In genomic region chr17:69448431-69449102, GRCh38 we compare ENCODE assay signal across 11 cellular contexts.
A peak's percentile ranks its signal among the peaks of the same experiment; 100 is the strongest.
DNase-seq lines count a peak whose midpoint lies in the region; ATAC-seq and TF ChIP-seq lines count a peak whose summit lies in the region.
"Had no signal": no experiment of that assay in that cellular context is flagged by ENCODE, and none has a peak within 500 bp of the region (broad histone marks: within the 10 kb centered on the region; RNA-seq: fewer than 3 reads in every experiment).

No MANE protein-coding gene starts in this region.

- H3K36me3 ChIP-seq in parathyroid adenoma (ENCODE audit: control insufficient read depth, insufficient read depth, low read length) = no peaks in the 10 kb centered on the region

- peak overlapping the region; percentile 39 for H2AFZ ChIP-seq in parathyroid adenoma

- no peak for ATAC-seq in GM21723 (IDR thresholded peaks at IDR 0.05; ENCODE audit: unreplicated experiment)

- DNase-seq in ELF-1 (ENCODE audit: low read depth, low spot score) (peak; percentile 90), astrocyte of the hippocampus (ENCODE audit: low read depth, low spot score) (peak; percentile 82), iPS DF 4.7 (ENCODE audit: extremely low read depth, low spot score) (peak; percentile 92), GM19240 (ENCODE audit: insufficient read length, low spot score) (no peak), SIG-M5 treated with dmso at 0.1 percent for 504 hours (lab: John Stamatoyannopoulos, UW; ENCODE audit: unreplicated experiment) (no peak), NCI-H774 (lab: John Stamatoyannopoulos, UW) (no peak)
- DNase-seq: CD4-positive, alpha-beta T cell; KBM-7; OCI-M1 had no signal

- H3K27ac ChIP-seq in parathyroid adenoma = no peak overlapping the region

- TF ChIP-seq CTCF in parathyroid adenoma (IDR thresholded peaks at IDR 0.05) = no peak

- no peak overlapping the region for H3K4me2 ChIP-seq in parathyroid adenoma (ENCODE audit: low read length)

- no peaks in the 10 kb centered on the region for H3K4me1 ChIP-seq in parathyroid adenoma

- H3K79me2 ChIP-seq in parathyroid adenoma = no peaks in the 10 kb centered on the region

- H3K9me3 ChIP-seq in parathyroid adenoma (ENCODE audit: control insufficient read depth, low read length) = no peaks in the 10 kb centered on the region

- H3K27me3 ChIP-seq in parathyroid adenoma (ENCODE audit: control insufficient read depth, insufficient read depth, low read length) = no peaks in the 10 kb centered on the region

- H3K9ac ChIP-seq in parathyroid adenoma = no peak overlapping the region

- no peak overlapping the region for H3K4me3 ChIP-seq in parathyroid adenoma (ENCODE audit: low read depth, low read length)

Comparison
In these comparisons a context has a peak if more than half of its experiments do, and no peak if none do; other contexts are left out.
1. DNase-seq: peak in ELF-1 (single experiment), astrocyte of the hippocampus (single experiment) and iPS DF 4.7 (single experiment); none in GM19240 (single experiment), SIG-M5 treated with dmso at 0.1 percent for 504 hours (single experiment) and NCI-H774 (single experiment).